In genomic region chrY:8764184-8764583, GRCh38 we compare ENCODE assay signal across 27 cellular contexts.
"Had no signal": no experiment of that assay in that cellular context is flagged by ENCODE, and none has a peak within 500 bp of the region (broad histone marks: within the 10 kb centered on the region; RNA-seq: fewer than 3 reads in every experiment).

No MANE protein-coding gene starts in this region.

- H3K27ac ChIP-seq: ascending aorta, breast epithelium, cardiac muscle cell, epithelial cell of prostate, esophagus squamous epithelium, gastroesophageal sphincter had no signal

- H3K9me3 ChIP-seq: ascending aorta, breast epithelium, esophagus squamous epithelium, gastroesophageal sphincter had no signal

- ATAC-seq: activated CD4-positive, alpha-beta T cell treated with anti-CD3 and anti-CD28 coated beads for 36 hours; activated naive CD4-positive, alpha-beta T cell treated with anti-CD3 and anti-CD28 coated beads, Interleukin-2, amount 50 U/mL, for 72 hours; activated T-cell treated with anti-CD3 and anti-CD28 coated beads, Interleukin-2, amount 50 U/mL, for 72 hours; gastroesophageal sphincter had no signal

- H3K27me3 ChIP-seq: ascending aorta, breast epithelium, cardiac muscle cell, esophagus squamous epithelium, gastroesophageal sphincter had no signal

- H3K4me3 ChIP-seq: ascending aorta, breast epithelium, cardiac muscle cell, esophagus squamous epithelium, gastroesophageal sphincter had no signal

- DNase-seq: activated CD4-positive, alpha-beta memory T cell treated with anti-CD3 and anti-CD28 coated beads, Interleukin-2, amount 10 ng/mL, durations not matched to agents 7 days and 5 days; activated CD4-positive, alpha-beta T cell treated with anti-CD3 and anti-CD28 coated beads for 36 hours; activated CD4-positive, alpha-beta T cell treated with anti-CD3 and anti-CD28 coated beads, Interleukin-2, amount 10 ng/mL, durations not matched to agents 24 days and 14 days; activated CD4-positive, CD25-positive, alpha-beta regulatory T cell; activated CD4-positive, CD25-positive, alpha-beta regulatory T cell treated with anti-CD3 and anti-CD28 coated beads, Interleukin-2, amount 50 U/mL, for 72 hours; activated CD8-positive, alpha-beta memory T cell treated with anti-CD3 and anti-CD28 coated beads, Interleukin-2, amount 50 U/mL, for 48 hours; activated gamma-delta T cell; activated naive CD4-positive, alpha-beta T cell; activated naive CD4-positive, alpha-beta T cell treated with anti-CD3 and anti-CD28 coated beads, Interleukin-2, amount 10 ng/mL, durations not matched to agents 7 days and 5 days; activated naive CD8-positive, alpha-beta T cell treated with anti-CD3 and anti-CD28 coated beads, Interleukin-2, amount 10 ng/mL, durations not matched to agents 7 days and 5 days; activated T-cell treated with anti-CD3 and anti-CD28 coated beads for 4 hours; activated T-cell treated with anti-CD3 and anti-CD28 coated beads, Interleukin-2, amount 50 U/mL, for 24 hours; activated T-cell treated with anti-CD3 and anti-CD28 coated beads, Interleukin-2, amount 50 U/mL, for 72 hours; central memory CD4-positive, alpha-beta T cell; cortex of kidney; dermis blood vessel endothelial cell; effector CD8-positive, alpha-beta T cell; esophagus squamous epithelium; foreskin melanocyte; head of caudate nucleus; T-helper 1 cell had no signal

- H3K36me3 ChIP-seq: ascending aorta, breast epithelium, cardiac muscle cell, esophagus squamous epithelium, gastroesophageal sphincter had no signal

- H3K4me1 ChIP-seq: ascending aorta, breast epithelium, gastroesophageal sphincter had no signal
